Comparison of ENCODE assay signal across 8 cellular contexts in the genomic region with DNA sequence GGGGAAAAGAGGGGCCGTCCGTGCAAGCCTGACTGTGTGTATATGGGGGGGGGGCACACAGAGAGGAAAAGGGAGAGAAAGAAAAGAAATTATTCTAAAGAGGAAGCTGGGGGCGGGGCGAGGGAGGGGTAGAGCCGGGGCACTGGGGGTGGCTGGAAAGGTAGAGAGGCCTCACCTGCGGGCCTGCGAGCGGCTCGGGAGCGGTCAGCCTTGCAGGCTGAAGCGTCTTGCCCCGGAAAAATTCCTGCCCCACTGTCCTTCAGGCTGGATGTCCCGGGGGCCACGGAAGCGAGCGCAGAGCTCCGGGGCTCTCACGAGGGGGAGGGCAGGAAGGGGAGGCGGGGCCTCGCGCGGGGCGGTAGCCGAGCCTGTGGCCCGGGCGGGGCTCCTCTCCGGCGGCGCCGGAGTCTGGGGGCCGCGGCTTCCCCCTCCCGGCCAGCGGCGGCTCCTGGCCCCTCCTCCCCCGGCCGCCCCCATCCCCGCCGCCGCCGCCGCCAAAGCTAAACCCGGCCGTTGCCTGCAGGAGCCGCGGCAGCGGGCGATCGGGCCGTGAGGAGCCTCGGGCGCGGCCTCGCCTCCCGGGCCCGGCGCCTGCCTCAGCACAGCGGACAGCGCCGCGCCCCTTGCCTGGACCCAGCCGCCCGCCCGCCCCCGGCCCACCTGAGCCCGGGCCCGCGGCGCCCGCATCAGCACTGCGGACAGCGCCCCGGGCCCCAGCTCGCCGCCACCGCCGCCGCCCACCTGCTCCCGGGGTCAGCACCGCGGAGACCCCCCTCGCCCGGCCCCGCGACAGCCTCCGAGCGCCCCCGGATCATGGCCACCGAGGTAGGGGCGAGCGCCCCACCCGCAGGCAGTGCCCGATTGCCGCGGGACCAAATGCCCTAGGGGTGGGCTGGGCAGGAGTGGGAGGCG. TPM values are rescaled to one million over a fixed set of nuclear protein-coding genes. Genes with fewer than 3 reads are reported as not detected.
DNase-seq lines count a peak whose midpoint lies in the region; ATAC-seq lines count a peak whose summit lies in the region.

A gene (plus strand): TSS at position 353 of the 912 bp plus-strand sequence. CDS start 461 bp downstream, at position 814.

- intact Hi-C loops in activated CD4-positive, alpha-beta T cell treated with anti-CD3 and anti-CD28 coated beads for 36 hours (cut with DNase I, micrococcal nuclease) = loop anchor here in 1 of 2 experiments (1.0 to 5.0 kb wide), 3 partner anchors 20 to 162 kb away; a partner anchor contains a TSS
- intact Hi-C loops in dendritic cell treated with granulocyte-macrophage colony-stimulating factor and Interleukin-4, amounts not matched to agents 40 ng/mL and 50 ng/mL, for 4 days (cut with micrococcal nuclease) = no loop called here

- POLR2A ChIA-PET in activated CD4-positive, alpha-beta T cell treated with anti-CD3 and anti-CD28 coated beads for 36 hours (lab: Charles Lee) = interaction anchor here (0.6 kb wide), 2 partner anchors 21 to 285 kb away, joined by 3 to 4 read pairs; a partner anchor contains a TSS

- peak within 1 kb of the TSS; percentile 77 for H3K4me3 Mint-ChIP-seq in activated CD4-positive, alpha-beta T cell treated with anti-CD3 and anti-CD28 coated beads for 36 hours
- peak within 1 kb of the TSS; percentile 70 for H3K4me3 Mint-ChIP-seq in dendritic cell treated with granulocyte-macrophage colony-stimulating factor and Interleukin-4, amounts not matched to agents 40 ng/mL and 50 ng/mL, for 4 days

- no peaks in the 10 kb centered on the region for H3K36me3 Mint-ChIP-seq in activated CD4-positive, alpha-beta T cell treated with anti-CD3 and anti-CD28 coated beads for 36 hours (ENCODE audit: low read depth)
- H3K36me3 Mint-ChIP-seq in dendritic cell treated with granulocyte-macrophage colony-stimulating factor and Interleukin-4, amounts not matched to agents 40 ng/mL and 50 ng/mL, for 4 days (ENCODE audit: low read depth) = no peaks in the 10 kb centered on the region

- CTCF ChIA-PET in activated CD4-positive, alpha-beta T cell treated with anti-CD3 and anti-CD28 coated beads for 36 hours (lab: Charles Lee) = interaction anchor here (0.7 to 2.7 kb wide), 4 partner anchors 10 to 606 kb away, joined by 3 to 19 read pairs (median 4); no protein-coding TSS in a partner anchor

- DNase-seq in NCI-H2171 treated with DMSO at 0.1 percent for 48 hours (lab: John Stamatoyannopoulos, UW) (peak; percentile 37), NCI-H2171 (lab: John Stamatoyannopoulos, UW) (no peak), M059J (ENCODE audit: low read depth) (peak; percentile 22), lung microvascular endothelial cell (ENCODE audit: low read depth in 2 of 2) (peak; percentile 37 to 48)
- DNase-seq in activated CD4-positive, alpha-beta T cell treated with anti-CD3 and anti-CD28 coated beads for 36 hours = peak; percentile 76
- DNase-seq in stimulated activated CD8-positive, alpha-beta memory T cell treated with anti-CD3 and anti-CD28 coated beads, Interleukin-2, amount 100 ng/mL, for 48 hours (ENCODE audit: low read depth in 2 of 2) = peak; percentile 39 to 50

- H3K9me3 Mint-ChIP-seq in activated CD4-positive, alpha-beta T cell treated with anti-CD3 and anti-CD28 coated beads for 36 hours (ENCODE audit: low read depth) = no peaks in the 10 kb centered on the region
- H3K9me3 Mint-ChIP-seq in dendritic cell treated with granulocyte-macrophage colony-stimulating factor and Interleukin-4, amounts not matched to agents 40 ng/mL and 50 ng/mL, for 4 days = no peaks in the 10 kb centered on the region

- peaks cover 35% of the 10 kb centered on the region for H3K4me1 Mint-ChIP-seq in activated CD4-positive, alpha-beta T cell treated with anti-CD3 and anti-CD28 coated beads for 36 hours
- H3K4me1 Mint-ChIP-seq in dendritic cell treated with granulocyte-macrophage colony-stimulating factor and Interleukin-4, amounts not matched to agents 40 ng/mL and 50 ng/mL, for 4 days (ENCODE audit: low read depth) = peaks cover 39% of the 10 kb centered on the region

- ATAC-seq in activated CD4-positive, alpha-beta T cell treated with anti-CD3 and anti-CD28 coated beads for 36 hours = peak; percentile 73
- ATAC-seq in GM18873 (IDR thresholded peaks at IDR 0.05; ENCODE audit: low FRiP score, unreplicated experiment) = no peak

- H3K27ac Mint-ChIP-seq in activated CD4-positive, alpha-beta T cell treated with anti-CD3 and anti-CD28 coated beads for 36 hours = peak within 1 kb of the TSS; percentile 24
- H3K27ac Mint-ChIP-seq in dendritic cell treated with granulocyte-macrophage colony-stimulating factor and Interleukin-4, amounts not matched to agents 40 ng/mL and 50 ng/mL, for 4 days = no peak within 1 kb of the TSS

- no peaks in the 10 kb centered on the region for H3K27me3 Mint-ChIP-seq in activated CD4-positive, alpha-beta T cell treated with anti-CD3 and anti-CD28 coated beads for 36 hours
- peaks cover 60% of the 10 kb centered on the region for H3K27me3 Mint-ChIP-seq in dendritic cell treated with granulocyte-macrophage colony-stimulating factor and Interleukin-4, amounts not matched to agents 40 ng/mL and 50 ng/mL, for 4 days

RNA-seq across cellular contexts. Expression of the gene that starts here (rescaled TPM):
- not detected in 2 replicates for total RNA-seq in M059J (2014; rRNA removed; shearing (Covaris generic))
- total RNA-seq in activated CD4-positive, alpha-beta T cell treated with anti-CD3 and anti-CD28 coated beads for 36 hours = under 1 TPM; 0.47 to 0.57 TPM
- under 0.01 TPM in 2 replicates for total RNA-seq in lung microvascular endothelial cell

Comparison
In these comparisons a context has a peak if more than half of its experiments do, and no peak if none do; other contexts are left out.
1. Peak in DNase-seq in M059J; RNA of the gene not detected or under 1 TPM.
2. Peak in DNase-seq and ATAC-seq in activated CD4-positive, alpha-beta T cell treated with anti-CD3 and anti-CD28 coated beads for 36 hours; RNA of the gene not detected or under 1 TPM.
3. Peak in DNase-seq in lung microvascular endothelial cell; RNA of the gene not detected or under 1 TPM.